9 cellular contexts compared by ENCODE assay signal in the genomic region with DNA sequence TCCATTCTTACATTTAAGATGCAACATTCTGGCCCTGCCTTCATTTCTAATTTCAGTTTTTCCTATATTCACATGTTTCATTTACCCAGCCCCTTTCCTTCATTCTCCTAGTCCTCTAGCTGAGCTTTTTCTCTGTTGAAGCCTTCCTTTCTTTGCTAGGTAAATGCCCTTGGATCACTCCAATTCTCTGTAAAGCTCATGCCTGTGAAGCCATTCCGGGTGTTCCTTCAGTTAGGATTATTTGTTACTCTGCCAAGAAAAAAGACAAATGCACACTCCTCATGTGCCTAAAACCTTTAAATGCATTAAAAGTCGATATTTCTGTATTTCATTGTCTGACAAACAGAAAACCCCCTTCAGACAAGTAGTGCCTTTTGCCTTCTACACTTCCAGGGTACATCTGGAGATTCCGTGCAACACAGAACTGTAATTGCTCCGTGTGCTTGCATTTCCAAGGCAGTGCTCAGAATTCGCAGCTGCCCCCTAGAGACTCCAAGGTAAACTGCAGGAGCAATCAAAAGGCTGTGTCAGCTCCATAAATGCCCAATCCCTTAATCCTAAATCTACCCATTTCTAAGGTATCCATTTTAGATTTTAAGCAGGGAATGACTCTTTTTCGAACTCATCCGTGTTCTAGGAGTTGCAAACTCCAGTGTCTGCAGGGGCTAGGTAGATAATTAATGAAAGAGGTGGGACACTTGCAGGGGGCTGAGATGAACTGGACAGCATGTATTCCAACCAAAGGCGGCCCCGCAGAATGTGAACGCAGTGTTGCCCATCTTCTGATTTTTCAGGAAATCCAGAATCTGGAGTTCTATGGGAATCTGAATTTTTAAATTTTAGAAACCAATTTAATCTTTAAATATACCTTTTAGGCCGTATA.
DNase-seq lines count a peak whose midpoint lies in the region; ATAC-seq, FAIRE-seq and TF ChIP-seq lines count a peak whose summit lies in the region.
"Had no signal": no experiment of that assay in that cellular context is flagged by ENCODE, and none has a peak within 500 bp of the region (broad histone marks: within the 10 kb centered on the region; RNA-seq: fewer than 3 reads in every experiment).

No MANE protein-coding gene starts in this region.

- H4K20me1 ChIP-seq in astrocyte (ENCODE audit: insufficient read depth, low read length): no peaks in the 10 kb centered on the region

- no peaks in the 10 kb centered on the region for H3K9me3 Mint-ChIP-seq in astrocyte (ENCODE audit: unreplicated experiment)

- no peaks in the 10 kb centered on the region for H3K27me3 ChIP-seq in astrocyte (ENCODE audit: insufficient read depth, low read length)

- H3K4me1 Mint-ChIP-seq in astrocyte (ENCODE audit: low read depth, unreplicated experiment): peaks cover 10% of the 10 kb centered on the region

- H3K4me1 ChIP-seq in astrocyte (ENCODE audit: insufficient read depth, low read length): no peaks in the 10 kb centered on the region

- no peak overlapping the region for H3K27ac Mint-ChIP-seq in astrocyte (ENCODE audit: unreplicated experiment)

- H3K4me2 ChIP-seq in astrocyte (ENCODE audit: low read length): no peak overlapping the region

- H3K4me3 ChIP-seq in astrocyte (ENCODE audit: insufficient read depth, low read depth, low read length): no peak overlapping the region
- H3K4me3 ChIP-seq in skeletal muscle cell (ENCODE audit: low read depth, low read length): no peak overlapping the region

- FAIRE-seq in astrocyte (lab: Jason Lieb, UNC): no peak
- FAIRE-seq: colon had no signal

- no peaks in the 10 kb centered on the region for H3K9me3 ChIP-seq in astrocyte (ENCODE audit: insufficient read depth, low read depth, low read length)

- H3K4me3 Mint-ChIP-seq in astrocyte (ENCODE audit: unreplicated experiment): no peak overlapping the region

- ATAC-seq in HG02759 (IDR thresholded peaks at IDR 0.05; ENCODE audit: unreplicated experiment) (peak; percentile 66), GM21786 (IDR thresholded peaks at IDR 0.05; ENCODE audit: unreplicated experiment) (no peak)

- H3K9ac ChIP-seq in astrocyte (ENCODE audit: low read length): no peak overlapping the region

- no peak overlapping the region for H3K27ac ChIP-seq in astrocyte (ENCODE audit: low read depth, low read length)

- H3K79me2 ChIP-seq in astrocyte (ENCODE audit: insufficient read depth, low read length): no peaks in the 10 kb centered on the region

- no peak overlapping the region for H2AFZ ChIP-seq in astrocyte (ENCODE audit: low read depth, low read length)

- peak; percentile 0 for DNase-seq in activated CD8-positive, alpha-beta memory T cell treated with anti-CD3 and anti-CD28 coated beads, Interleukin-2, amount 50 U/mL, for 24 hours (ENCODE audit: extremely low read depth)
- no peak for DNase-seq in activated CD8-positive, alpha-beta memory T cell treated with anti-CD3 and anti-CD28 coated beads for 24 hours
- DNase-seq in NCI-H2227 treated with DMSO at 0.1 percent for 48 hours (lab: John Stamatoyannopoulos, UW) (peak; percentile 42), astrocyte (ENCODE audit: low read depth) (peak; percentile 10), hippocampal formation (lab: John Stamatoyannopoulos, UW) (peak; percentile 6 to 55), skeletal muscle cell (ENCODE audit: low read depth) (peak; percentile 14)

- H3K27me3 Mint-ChIP-seq in astrocyte (ENCODE audit: low read depth, unreplicated experiment): peaks cover 10% of the 10 kb centered on the region

- TF ChIP-seq CTCF in astrocyte (IDR thresholded peaks at IDR 0.05; ENCODE audit: insufficient read depth, low read depth, low read length): peak; percentile 70

- H3K36me3 Mint-ChIP-seq in astrocyte (ENCODE audit: low read depth, unreplicated experiment): no peaks in the 10 kb centered on the region

- no peaks in the 10 kb centered on the region for H3K36me3 ChIP-seq in astrocyte (ENCODE audit: insufficient read depth, low read length)
